In genomic region chr3:75645548-75645947, GRCh38 we compare ENCODE assay signal across 16 cellular contexts. TPM values are rescaled to one million over a fixed set of nuclear protein-coding genes. Genes with fewer than 3 reads are reported as not detected.
"Had no signal": no experiment of that assay in that cellular context is flagged by ENCODE, and none has a peak within 500 bp of the region (broad histone marks: within the 10 kb centered on the region; RNA-seq: fewer than 3 reads in every experiment).

No MANE protein-coding gene starts in this region.

RNA-seq across cellular contexts. Expression of gene FRG2C, which starts 18.6 kb away (rescaled TPM):
- total RNA-seq: naive thymus-derived CD4-positive, alpha-beta T cell; natural killer cell; neural crest cell; occipital lobe; ovary; prostate gland; pulmonary artery endothelial cell; right atrium auricular region; sciatic nerve; smooth muscle cell; spleen; suprapubic skin; transverse colon; upper lobe of right lung; urinary bladder; uterus had no signal
- polyA plus RNA-seq: naive thymus-derived CD4-positive, alpha-beta T cell; ovary; smooth muscle cell; spleen; urinary bladder had no signal
